ENCODE assay signal across 20 cellular contexts in the genomic region with DNA sequence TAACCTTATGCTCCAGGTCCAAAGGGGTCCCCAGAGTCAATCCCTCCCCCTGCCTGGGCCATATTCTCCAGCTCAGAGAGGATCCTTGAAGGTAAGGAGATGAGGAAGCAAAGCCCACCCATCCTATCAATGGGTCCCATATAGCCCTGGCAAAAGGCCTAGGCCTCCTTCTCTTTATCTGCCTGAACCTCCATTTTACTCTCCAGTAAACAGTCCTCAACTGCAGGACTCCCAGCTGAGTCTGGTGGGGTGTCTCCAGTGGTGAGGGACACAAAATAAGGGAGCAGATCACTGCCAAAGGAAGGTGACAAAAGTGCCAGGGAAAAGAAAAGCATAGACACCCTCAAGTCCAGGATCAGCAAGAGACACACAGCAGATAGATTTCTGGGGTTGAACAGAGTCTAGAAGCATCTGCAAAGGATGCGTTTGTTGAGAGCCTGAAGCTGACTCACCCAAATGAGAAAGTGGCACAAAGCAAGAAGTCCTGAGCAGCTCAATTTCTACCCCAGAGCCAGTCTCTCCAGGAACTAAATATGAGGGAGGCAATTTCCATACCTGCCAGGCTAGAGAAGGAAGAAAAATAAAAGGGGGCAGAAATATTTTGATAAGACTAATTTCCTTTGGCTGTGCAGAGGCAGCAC. TPM values are rescaled to one million over a fixed set of nuclear protein-coding genes. Genes with fewer than 3 reads are reported as not detected.
A peak's percentile ranks its signal among the peaks of the same experiment; 100 is the strongest.
DNase-seq lines count a peak whose midpoint lies in the region; FAIRE-seq and TF ChIP-seq lines count a peak whose summit lies in the region.
"Had no signal": no experiment of that assay in that cellular context is flagged by ENCODE, and none has a peak within 500 bp of the region (broad histone marks: within the 10 kb centered on the region; RNA-seq: fewer than 3 reads in every experiment).

No MANE protein-coding gene starts in this region.

- H3K4me3 Mint-ChIP-seq in neural progenitor cell = peak overlapping the region; percentile 3
- H3K4me3 Mint-ChIP-seq: activated T-cell treated with anti-CD3 and anti-CD28 coated beads, Interleukin-2, amount 50 U/mL, for 24 hours had no signal

- H3K27ac Mint-ChIP-seq in neural progenitor cell = no peak overlapping the region
- H3K27ac Mint-ChIP-seq: activated naive CD4-positive, alpha-beta T cell treated with anti-CD3 and anti-CD28 coated beads, Interleukin-2, amount 50 U/mL, for 72 hours; activated T-cell treated with anti-CD3 and anti-CD28 coated beads, Interleukin-2, amount 50 U/mL, for 24 hours had no signal

- no peak overlapping the region for H3K9ac ChIP-seq in neural progenitor cell
- H3K9ac ChIP-seq: SK-N-SH had no signal

- H3K27ac ChIP-seq in ascending aorta = peak overlapping the region; percentile 94 to 97
- no peak overlapping the region for H3K27ac ChIP-seq in neural progenitor cell

- H3K4me1 ChIP-seq in ascending aorta (peaks cover 7 to 13% of the 10 kb centered on the region in 2 donors), neural progenitor cell (peaks cover 31% of the 10 kb centered on the region)
- H3K4me1 ChIP-seq: Caco-2 had no signal

- peak; percentile 40 for DNase-seq in AG10803 (ENCODE audit: low read depth)
- DNase-seq in GM12892 (ENCODE audit: insufficient read length) = no peak
- no peak for DNase-seq in ascending aorta (ENCODE audit: low spot score in 2 of 2)
- DNase-seq in neural progenitor cell (ENCODE audit: low spot score) = no peak
- no peak for DNase-seq in GM13977 (ENCODE audit: low spot score)
- no peak for DNase-seq in frontal cortex (ENCODE audit: low spot score in 2 of 2)
- DNase-seq in OCI-M1 (lab: John Stamatoyannopoulos, UW) = no peak
- DNase-seq in hippocampal formation (lab: John Stamatoyannopoulos, UW) = no peak
- DNase-seq: activated CD4-positive, alpha-beta T cell treated with anti-CD3 and anti-CD28 coated beads, Interleukin-2, amount 50 U/mL, for 4 hours; activated T-cell treated with anti-CD3 and anti-CD28 coated beads, Interleukin-2, amount 50 U/mL, for 24 hours; Caco-2; GDM1; NCI-H1105; NCI-H2227 treated with DMSO at 0.1 percent for 48 hours; SK-N-SH; stimulated activated CD4-positive, alpha-beta T cell treated with anti-CD3 and anti-CD28 coated beads, Interleukin-2, amount 100 ng/mL, for 48 hours; stimulated activated CD8-positive, alpha-beta memory T cell treated with anti-CD3 and anti-CD28 coated beads, Interleukin-4, amount 100 ng/mL, for 48 hours had no signal

- in situ Hi-C loops in GM13977 (cut with MboI; ENCODE audit: low pct_unique_long_range_greater_than_20kb, low sequenced_read_pairs, unreplicated experiment) = no loop called here

- H3K9me3 ChIP-seq in ascending aorta (no peaks in the 10 kb centered on the region), neural progenitor cell (ENCODE audit: low read depth) (no peaks in the 10 kb centered on the region)
- H3K9me3 ChIP-seq: Caco-2, SK-N-SH had no signal

- TF ChIP-seq CTCF in AG10803 (conservative IDR thresholded peaks at IDR 0.05; ENCODE audit: low read length) (no peak), ascending aorta (IDR thresholded peaks at IDR 0.05) (no peak), neural progenitor cell (IDR thresholded peaks at IDR 0.05) (no peak), GM13977 (IDR thresholded peaks at IDR 0.05; ENCODE audit: extremely low read depth, insufficient read depth, missing control alignments) (no peak)

- TF ChIP-seq POLR2A in GM12892 (IDR thresholded peaks at IDR 0.05; ENCODE audit: low read depth, low read length) = no peak

- peaks cover 46% of the 10 kb centered on the region for H3K27me3 Mint-ChIP-seq in neural progenitor cell (ENCODE audit: insufficient read depth, low read depth)

- H3K4me3 ChIP-seq in AG10803 (ENCODE audit: low read length) (peak overlapping the region; percentile 93), ascending aorta (peak overlapping the region in 1 of 2 donors; percentile 77), neural progenitor cell (no peak overlapping the region)
- H3K4me3 ChIP-seq: K562, lung had no signal

- peaks cover 24% of the 10 kb centered on the region for H3F3A ChIP-seq in neural progenitor cell (ENCODE audit: low read depth)

- peak; percentile 67 for FAIRE-seq in GM12892 (lab: Jason Lieb, UNC)
- no peak for FAIRE-seq in frontal cortex (lab: Jason Lieb, UNC)
- FAIRE-seq: K562 had no signal

- H3K4me1 Mint-ChIP-seq in neural progenitor cell = peaks cover 61% of the 10 kb centered on the region

- H3K27me3 ChIP-seq in ascending aorta (no peaks in the 10 kb centered on the region), neural progenitor cell (peaks cover 92% of the 10 kb centered on the region)

- H3K36me3 ChIP-seq in ascending aorta (no peaks in the 10 kb centered on the region), neural progenitor cell (no peaks in the 10 kb centered on the region)

- intact Hi-C loops in ascending aorta (cut with DNase I) = loop anchor here (5.0 to 10.0 kb wide), 6 partner anchors 225 to 1248 kb away; a partner anchor contains a TSS

- H3K9me3 Mint-ChIP-seq in neural progenitor cell = peaks cover 3% of the 10 kb centered on the region
- H3K9me3 Mint-ChIP-seq: activated naive CD4-positive, alpha-beta T cell treated with anti-CD3 and anti-CD28 coated beads, Interleukin-2, amount 50 U/mL, for 72 hours; activated T-cell treated with anti-CD3 and anti-CD28 coated beads, Interleukin-2, amount 50 U/mL, for 24 hours had no signal

- H3K4me2 ChIP-seq in neural progenitor cell = no peak overlapping the region
- H3K4me2 ChIP-seq: SK-N-SH had no signal

- H2AFZ ChIP-seq in neural progenitor cell (replicated peaks) = no peak overlapping the region

- no peaks in the 10 kb centered on the region for H3K36me3 Mint-ChIP-seq in neural progenitor cell

- H3K79me2 ChIP-seq in neural progenitor cell (ENCODE audit: low read depth) = no peaks in the 10 kb centered on the region

- peaks cover 25% of the 10 kb centered on the region for H4K20me1 ChIP-seq in neural progenitor cell (ENCODE audit: low read depth)

RNA-seq across cellular contexts. Expression of a gene that starts 2.7 kb away (rescaled TPM):
- polyA plus RNA-seq in GM12892 (2012; ENCODE audit: missing spikeins) = 9.5 TPM
- total RNA-seq in ascending aorta (93.6 TPM), neural progenitor cell (ENCODE audit: low replicate concordance) (0.19 and 0.56 TPM in 2 replicates), frontal cortex (6.1 TPM)
- total RNA-seq: Caco-2 had no signal

Comparison
In these comparisons a context has a peak if more than half of its experiments do, and no peak if none do; other contexts are left out.
1. RNA of a gene that starts 2.7 kb away (total RNA-seq): 93.6 TPM in ascending aorta (single experiment); 6.1 TPM in frontal cortex (single experiment) and 0.19 to 0.56 TPM in neural progenitor cell; every median in the first group is over 10 times any median in the second.